ENCODE assay signal across 8 cellular contexts in genomic region chr2:63692002-63692606, GRCh38.
DNase-seq lines count a peak whose midpoint lies in the region; ATAC-seq, FAIRE-seq and TF ChIP-seq lines count a peak whose summit lies in the region.

No MANE protein-coding gene starts in this region.

- no peak overlapping the region for H3K4me2 ChIP-seq in HepG2 (ENCODE audit: low read depth, low read length)

- H3K9ac ChIP-seq in HepG2 (ENCODE audit: insufficient read depth, low read depth, low read length): no peak overlapping the region

- no peaks in the 10 kb centered on the region for H3K9me3 ChIP-seq in HepG2 (ENCODE audit: low read length)
- no peaks in the 10 kb centered on the region for H3K9me3 ChIP-seq in MG63

- TF ChIP-seq EP300 in HepG2 (IDR thresholded peaks at IDR 0.05; ENCODE audit: low read depth in 2 of 2, low read length in 2 of 2) (no peak), HepG2 (CRISPR knock-in tag; IDR thresholded peaks at IDR 0.05; ENCODE audit: borderline replicate concordance) (no peak)

- TF ChIP-seq RAD21 in HepG2 (CRISPR knock-in tag; IDR thresholded peaks at IDR 0.05): peak; percentile 54; the same call in 1 of the 2 replicates

- no peak for TF ChIP-seq POLR2A in HepG2 (IDR thresholded peaks at IDR 0.05; ENCODE audit: insufficient read depth in 1 of 2, low read depth in 2 of 2, low read length in 2 of 2)

- TF ChIP-seq CTCF in AG10803 (conservative IDR thresholded peaks at IDR 0.05; ENCODE audit: low read length) (peak; percentile 61), GM12864 (IDR thresholded peaks at IDR 0.05; ENCODE audit: low read depth, low read length, missing control alignments) (peak; percentile 27), bronchial epithelial cell (IDR thresholded peaks at IDR 0.05; ENCODE audit: insufficient read depth, low read length, severe bottlenecking) (peak; percentile 23), HepG2 (CRISPR knock-in tag; IDR thresholded peaks at IDR 0.05) (peak; percentile 60)

- BruUV-seq in HepG2 (replicated peaks; lab: Mats Ljungman, UMichigan): no TSS peak

- CTCF ChIA-PET in HepG2 (lab: Yijun Ruan, JAX; ENCODE audit: low intra/inter-chr PET ratio, low total read pairs): interaction anchor here (1.1 to 2.8 kb wide), 7 partner anchors 53 to 196 kb away, joined by 3 to 45 read pairs (median 3); no protein-coding TSS in a partner anchor

- H3K79me2 ChIP-seq in HepG2 (ENCODE audit: insufficient read depth, low read length): no peaks in the 10 kb centered on the region

- no peak overlapping the region for H3K27ac ChIP-seq in HepG2 (ENCODE audit: extremely low read length, insufficient read depth, low read length)

- H3K27me3 ChIP-seq in bronchial epithelial cell (ENCODE audit: control insufficient read depth, insufficient read depth, low read length) (no peaks in the 10 kb centered on the region), HepG2 (ENCODE audit: control insufficient read depth in 1 of 2, insufficient read depth in 2 of 2, low read length in 2 of 2) (no peaks in the 10 kb centered on the region), MG63 (no peaks in the 10 kb centered on the region)

- peak; percentile 54 for ATAC-seq in HepG2

- in situ Hi-C loops in HepG2 (cut with HindIII; ENCODE audit: extremely low pct_ligation_motif_present, low pct_unique_long_range_greater_than_20kb): no loop called here

- H4K20me1 ChIP-seq in HepG2 (ENCODE audit: insufficient read depth, low read length): no peaks in the 10 kb centered on the region

- FAIRE-seq in bronchial epithelial cell (lab: Jason Lieb, UNC) (no peak), HepG2 (lab: Jason Lieb, UNC) (no peak)

- POLR2A ChIA-PET in HepG2 (lab: Yijun Ruan, JAX): no interaction called here

- WGBS in HepG2 (ENCODE audit: low lambda C conversion rate): 1% methylated on average over 1 of the region's 1 CpG

- no peaks in the 10 kb centered on the region for H3K4me1 ChIP-seq in HepG2 (ENCODE audit: insufficient read depth, low read length)

- H3K4me3 ChIP-seq in AG10803 (ENCODE audit: low read length) (no peak overlapping the region), GM12864 (ENCODE audit: low read depth, low read length) (no peak overlapping the region), bronchial epithelial cell (ENCODE audit: low read depth, low read length) (no peak overlapping the region), HepG2 (replicated peaks in 1 of 3; ENCODE audit: insufficient read depth in 1 of 3, low read depth in 2 of 3, low read length in 3 of 3) (no peak overlapping the region), MG63 (no peak overlapping the region)

- H3K36me3 ChIP-seq in bronchial epithelial cell (ENCODE audit: control insufficient read depth, insufficient read depth, low read length) (no peaks in the 10 kb centered on the region), HepG2 (replicated peaks in 1 of 2; ENCODE audit: control insufficient read depth in 1 of 2, insufficient read depth in 2 of 2, low read length in 2 of 2) (no peaks in the 10 kb centered on the region), MG63 (no peaks in the 10 kb centered on the region)

- H2AFZ ChIP-seq in HepG2 (ENCODE audit: low read length): no peak overlapping the region

- intact Hi-C loops in HepG2 (cut with micrococcal nuclease; ENCODE audit: unreplicated experiment): loop anchor here (1.0 kb wide), 2 partner anchors 169 to 197 kb away; no protein-coding TSS in a partner anchor

- DNase-seq in AG10803 (ENCODE audit: low read depth) (peak; percentile 78), GM12864 (ENCODE audit: low read depth) (no peak), NCI-H2227 (lab: John Stamatoyannopoulos, UW; ENCODE audit: unreplicated experiment) (peak; percentile 51), bronchial epithelial cell (ENCODE audit: low read depth) (peak; percentile 61), HepG2 (ENCODE audit: low spot score) (peak; percentile 41), NCI-H128 (lab: John Stamatoyannopoulos, UW; ENCODE audit: unreplicated experiment) (no peak), MG63 (no peak)
- DNase-seq in stimulated activated CD4-positive, alpha-beta T cell treated with anti-CD3 and anti-CD28 coated beads, Interleukin-4, amount 100 ng/mL, for 1 hour: no peak

TF ChIP-seq in HepG2, 621 proteins besides CTCF, POLR2A, EP300 and RAD21 (continues in another document):
- TF ChIP-seq MIXL1 (CRISPR knock-in tag; IDR thresholded peaks at IDR 0.05) (no peak), ARID3A (IDR thresholded peaks at IDR 0.05; ENCODE audit: low read depth, low read length) (peak; percentile 96), ZNF362 (CRISPR knock-in tag; IDR thresholded peaks at IDR 0.05; ENCODE audit: borderline replicate concordance) (peak; percentile 17; the same call in 1 of the 2 replicates), HNRNPK (IDR thresholded peaks at IDR 0.05; ENCODE audit: low read depth, low read length, poor library complexity, severe bottlenecking) (no peak), FOXO1 (CRISPR knock-in tag; IDR thresholded peaks at IDR 0.05) (no peak), ZNF572 (CRISPR knock-in tag; IDR thresholded peaks at IDR 0.05) (no peak), ZNF547 (CRISPR knock-in tag; IDR thresholded peaks at IDR 0.05) (no peak), ZBTB1 (CRISPR knock-in tag; IDR thresholded peaks at IDR 0.05; ENCODE audit: borderline replicate concordance) (no peak), SMC3 (IDR thresholded peaks at IDR 0.05; ENCODE audit: low read length) (peak; percentile 80), GMEB2 (CRISPR knock-in tag; IDR thresholded peaks at IDR 0.05; ENCODE audit: low read depth) (no peak), NCOA1 (CRISPR knock-in tag; IDR thresholded peaks at IDR 0.05) (no peak), IRF2 (CRISPR knock-in tag; IDR thresholded peaks at IDR 0.05) (no peak)
- TF ChIP-seq, protein P1, sequence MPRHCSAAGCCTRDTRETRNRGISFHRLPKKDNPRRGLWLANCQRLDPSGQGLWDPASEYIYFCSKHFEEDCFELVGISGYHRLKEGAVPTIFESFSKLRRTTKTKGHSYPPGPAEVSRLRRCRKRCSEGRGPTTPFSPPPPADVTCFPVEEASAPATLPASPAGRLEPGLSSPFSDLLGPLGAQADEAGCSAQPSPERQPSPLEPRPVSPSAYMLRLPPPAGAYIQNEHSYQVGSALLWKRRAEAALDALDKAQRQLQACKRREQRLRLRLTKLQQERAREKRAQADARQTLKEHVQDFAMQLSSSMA (CRISPR knock-in tag; IDR thresholded peaks at IDR 0.05): no peak

Comparison
In these comparisons a context has a peak if more than half of its experiments do, and no peak if none do; other contexts are left out.
1. DNase-seq: peak in AG10803 (single experiment), NCI-H2227 (single experiment), bronchial epithelial cell (single experiment) and HepG2 (single experiment); none in GM12864 (single experiment), NCI-H128 (single experiment), stimulated activated CD4-positive, alpha-beta T cell treated with anti-CD3 and anti-CD28 coated beads, Interleukin-4, amount 100 ng/mL, for 1 hour (single experiment) and MG63 (single experiment).
2. Peak in every context shown above with its lines, with median percentiles within 50 percentile points of each other: CTCF ChIP-seq.